In the genomic region with DNA sequence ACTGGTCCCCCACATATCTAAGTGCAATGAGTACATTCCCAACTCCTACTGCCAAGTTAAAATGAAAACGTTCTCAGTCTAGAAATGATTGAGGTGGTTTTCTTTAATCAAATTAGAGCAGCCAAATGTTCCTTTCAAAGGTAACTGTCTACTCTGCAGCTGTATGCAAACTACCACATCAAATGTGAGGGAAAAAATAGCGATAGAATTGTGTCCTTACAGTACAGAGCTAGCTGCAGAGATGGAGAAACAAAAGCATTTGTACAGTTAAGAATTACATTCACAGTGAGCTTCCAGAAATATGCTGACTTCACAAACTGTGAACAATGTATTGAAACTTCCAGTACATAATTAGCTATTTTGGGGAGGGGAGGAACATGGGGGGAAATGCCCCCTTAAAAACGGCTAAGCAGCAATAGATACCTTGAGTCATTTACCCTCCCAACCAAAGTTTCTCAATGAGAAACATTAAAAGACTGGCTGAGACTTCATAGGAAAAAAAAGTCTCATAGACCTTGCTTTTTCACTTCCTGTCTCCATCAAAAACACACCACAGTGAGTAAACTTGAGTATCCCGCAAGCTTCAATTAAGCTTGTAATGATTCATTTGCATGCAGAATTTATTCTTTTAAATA, we compare ENCODE assay signal across 8 cellular contexts. TPM values are rescaled to one million over a fixed set of nuclear protein-coding genes. Genes with fewer than 3 reads are reported as not detected.
DNase-seq lines count a peak whose midpoint lies in the region; ATAC-seq and TF ChIP-seq lines count a peak whose summit lies in the region.

No MANE protein-coding gene starts in this region.

- peaks cover 88% of the 10 kb centered on the region for H3K4me1 Mint-ChIP-seq in activated CD4-positive, alpha-beta T cell treated with anti-CD3 and anti-CD28 coated beads for 36 hours

- peak overlapping the region; percentile 97 for H3K27ac Mint-ChIP-seq in activated CD4-positive, alpha-beta T cell treated with anti-CD3 and anti-CD28 coated beads for 36 hours

- no peaks in the 10 kb centered on the region for H3K27me3 Mint-ChIP-seq in activated CD4-positive, alpha-beta T cell treated with anti-CD3 and anti-CD28 coated beads for 36 hours

- H3K79me2 ChIP-seq in OCI-LY3 (ENCODE audit: low read length) = peaks cover 86% of the 10 kb centered on the region

- peak overlapping the region; percentile 54; the same call in 1 of the 2 replicates for H3K9ac ChIP-seq in OCI-LY3 (ENCODE audit: low read length)

- H3K36me3 ChIP-seq in OCI-LY3 (replicated peaks; ENCODE audit: low read depth, low read length) (peaks cover 33% of the 10 kb centered on the region), esophagus muscularis mucosa (no peaks in the 10 kb centered on the region)

- peak overlapping the region; percentile 60 for H3K4me3 Mint-ChIP-seq in activated CD4-positive, alpha-beta T cell treated with anti-CD3 and anti-CD28 coated beads for 36 hours

- peak; percentile 76 for ATAC-seq in activated CD4-positive, alpha-beta T cell treated with anti-CD3 and anti-CD28 coated beads for 36 hours
- peak; percentile 45 for ATAC-seq in HG02938 (IDR thresholded peaks at IDR 0.05; ENCODE audit: unreplicated experiment)

- H3K9me3 ChIP-seq in OCI-LY3 (ENCODE audit: insufficient read depth, low read length) (peaks cover 17% of the 10 kb centered on the region), esophagus muscularis mucosa (no peaks in the 10 kb centered on the region)

- peaks cover 6% of the 10 kb centered on the region for H3K9me3 Mint-ChIP-seq in activated CD4-positive, alpha-beta T cell treated with anti-CD3 and anti-CD28 coated beads for 36 hours (ENCODE audit: low read depth)

- H3K27ac ChIP-seq in OCI-LY3 (ENCODE audit: low read length) (peak overlapping the region; percentile 97), esophagus muscularis mucosa (replicated peaks in 1 of 4) (no peak overlapping the region)

- CTCF ChIA-PET in activated CD4-positive, alpha-beta T cell treated with anti-CD3 and anti-CD28 coated beads for 36 hours (lab: Charles Lee) = interaction anchor here (0.6 to 7.3 kb wide), 17 partner anchors 9 to 183 kb away, joined by 3 to 67 read pairs (median 4); partner anchors contain the start of gene CDK6

- TF ChIP-seq CTCF in OCI-LY3 (IDR thresholded peaks at IDR 0.05; ENCODE audit: low read depth, low read length) = no peak
- TF ChIP-seq CTCF in fibroblast of villous mesenchyme (IDR thresholded peaks at IDR 0.05; ENCODE audit: insufficient read depth, low read depth, low read length) = no peak
- TF ChIP-seq CTCF in esophagus muscularis mucosa (IDR thresholded peaks at IDR 0.05) = no peak

- H3K4me2 ChIP-seq in OCI-LY3 (ENCODE audit: low read length) = peak overlapping the region; percentile 83

- peaks cover 34% of the 10 kb centered on the region for H4K20me1 ChIP-seq in OCI-LY3 (ENCODE audit: insufficient read depth, low read length)

- peak; percentile 31 for DNase-seq in activated CD4-positive, alpha-beta T cell treated with anti-CD3 and anti-CD28 coated beads for 36 hours
- DNase-seq in activated CD4-positive, alpha-beta T cell treated with anti-CD3 and anti-CD28 coated beads, Interleukin-2, amount 50 U/mL, for 4 hours = no peak
- DNase-seq in fibroblast of villous mesenchyme (ENCODE audit: low read depth) = peak; percentile 15
- no peak for DNase-seq in G401 (ENCODE audit: low spot score)
- no peak for DNase-seq in dedifferentiated amniotic fluid mesenchymal stem cell (ENCODE audit: extremely low spot score)
- no peak for DNase-seq in esophagus muscularis mucosa (ENCODE audit: extremely low spot score)

- H3K4me1 ChIP-seq in OCI-LY3 (ENCODE audit: low read length) (peaks cover 68% of the 10 kb centered on the region), esophagus muscularis mucosa (peaks cover 38 to 41% (median 38%) of the 10 kb centered on the region in 4 donors)

- WGBS in esophagus muscularis mucosa = 39% methylated on average over 4 of the region's 4 CpGs

- no peak for TF ChIP-seq EP300 in esophagus muscularis mucosa (IDR thresholded peaks at IDR 0.05)

- intact Hi-C loops in activated CD4-positive, alpha-beta T cell treated with anti-CD3 and anti-CD28 coated beads for 36 hours (cut with DNase I, micrococcal nuclease) = loop anchor here (1.0 to 2.0 kb wide), 11 partner anchors 10 to 182 kb away; no protein-coding TSS in a partner anchor
- intact Hi-C loops in esophagus muscularis mucosa (cut with DNase I) = no loop called here

- H3K4me3 ChIP-seq in OCI-LY3 (ENCODE audit: low read length) (peak overlapping the region; percentile 67), fibroblast of villous mesenchyme (ENCODE audit: low read depth, low read length) (no peak overlapping the region), esophagus muscularis mucosa (no peak overlapping the region)

- POLR2A ChIA-PET in activated CD4-positive, alpha-beta T cell treated with anti-CD3 and anti-CD28 coated beads for 36 hours (lab: Charles Lee) = interaction anchor here (0.6 to 3.0 kb wide), 18 partner anchors 9 to 224 kb away, joined by 3 to 35 read pairs (median 4); partner anchors contain the start of gene CDK6

- in situ Hi-C loops in G401 (cut with HindIII; ENCODE audit: low sequenced_read_pairs) = no loop called here

- peaks cover 54% of the 10 kb centered on the region for H3K36me3 Mint-ChIP-seq in activated CD4-positive, alpha-beta T cell treated with anti-CD3 and anti-CD28 coated beads for 36 hours (ENCODE audit: low read depth)

- H3K27me3 ChIP-seq in OCI-LY3 (ENCODE audit: low read depth, low read length) (no peaks in the 10 kb centered on the region), esophagus muscularis mucosa (no peaks in the 10 kb centered on the region)

- H2AFZ ChIP-seq in OCI-LY3 (ENCODE audit: low read depth, low read length) = no peak overlapping the region

- TF ChIP-seq POLR2A in esophagus muscularis mucosa (IDR thresholded peaks at IDR 0.05; ENCODE audit: low read depth) = no peak

RNA-seq across cellular contexts. Expression of gene CDK6, which starts 22.9 kb away (rescaled TPM):
- total RNA-seq in activated CD4-positive, alpha-beta T cell treated with anti-CD3 and anti-CD28 coated beads for 36 hours = 100 to 1,000 TPM; 118 to 135 TPM
- total RNA-seq in fibroblast of villous mesenchyme = 30.7 and 42.2 TPM in 2 replicates
- total RNA-seq in G401 (2014; rRNA removed; shearing (Covaris generic)) = 9.2 and 25.2 TPM in 2 replicates
- total RNA-seq in esophagus muscularis mucosa = 10 to 100 TPM; 22.2 to 45.4 (median 36.4) TPM

Comparison
In these comparisons a context has a peak if more than half of its experiments do, and no peak if none do; other contexts are left out.
1. DNase-seq: peak in activated CD4-positive, alpha-beta T cell treated with anti-CD3 and anti-CD28 coated beads for 36 hours (single experiment) and fibroblast of villous mesenchyme (single experiment); none in activated CD4-positive, alpha-beta T cell treated with anti-CD3 and anti-CD28 coated beads, Interleukin-2, amount 50 U/mL, for 4 hours (0 of 2), G401 (single experiment), dedifferentiated amniotic fluid mesenchymal stem cell (single experiment) and esophagus muscularis mucosa (single experiment).